In the genomic region with DNA sequence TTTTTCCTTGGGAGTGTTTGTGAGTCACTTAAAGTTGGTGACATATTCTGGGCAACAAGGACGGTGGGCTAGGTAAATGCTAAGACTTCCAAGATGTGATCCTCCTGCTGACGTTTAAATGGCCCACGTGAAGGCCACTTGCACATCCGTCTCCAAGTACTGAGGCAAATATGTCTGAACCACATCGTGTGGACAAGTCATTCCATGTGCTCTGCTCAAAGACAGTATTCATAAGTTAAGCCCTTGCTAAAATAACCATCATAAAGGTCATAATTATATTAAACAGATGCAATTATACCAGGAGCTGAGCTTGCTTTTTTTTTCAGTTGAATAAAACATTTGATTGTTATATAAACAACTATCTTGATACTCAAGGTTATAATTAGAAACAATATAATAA, we compare ENCODE assay signal across 16 cellular contexts. TPM values are rescaled to one million over a fixed set of nuclear protein-coding genes. Genes with fewer than 3 reads are reported as not detected.
A peak's percentile ranks its signal among the peaks of the same experiment; 100 is the strongest.
DNase-seq lines count a peak whose midpoint lies in the region; ATAC-seq and TF ChIP-seq lines count a peak whose summit lies in the region.
"Had no signal": no experiment of that assay in that cellular context is flagged by ENCODE, and none has a peak within 500 bp of the region (broad histone marks: within the 10 kb centered on the region; RNA-seq: fewer than 3 reads in every experiment).

No MANE protein-coding gene starts in this region.

- H3K27me3 Mint-ChIP-seq in activated CD8-positive, alpha-beta memory T cell treated with anti-CD3 and anti-CD28 coated beads, Interleukin-2, amount 10 ng/mL, durations not matched to agents 7 days and 5 days, result peaks cover 4% of the 10 kb centered on the region

- no peak overlapping the region for H3K4me3 Mint-ChIP-seq in activated CD8-positive, alpha-beta memory T cell treated with anti-CD3 and anti-CD28 coated beads, Interleukin-2, amount 10 ng/mL, durations not matched to agents 7 days and 5 days
- H3K4me3 Mint-ChIP-seq: CD14-positive monocyte; CD8-positive, alpha-beta T cell had no signal

- H3K36me3 ChIP-seq in SK-N-SH (replicated peaks in 1 of 2; ENCODE audit: control insufficient read depth in 1 of 2, insufficient read depth in 2 of 2, low read length in 1 of 2), result no peaks in the 10 kb centered on the region
- H3K36me3 ChIP-seq: BE2C had no signal

- peaks cover 7% of the 10 kb centered on the region for H3K4me1 Mint-ChIP-seq in activated CD8-positive, alpha-beta memory T cell treated with anti-CD3 and anti-CD28 coated beads, Interleukin-2, amount 10 ng/mL, durations not matched to agents 7 days and 5 days

- in situ Hi-C loops in SK-MEL-5 (cut with HindIII; ENCODE audit: low pct_unique_long_range_greater_than_20kb, low sequenced_read_pairs), result no loop called here

- no peak overlapping the region for H3K27ac Mint-ChIP-seq in activated CD8-positive, alpha-beta memory T cell treated with anti-CD3 and anti-CD28 coated beads, Interleukin-2, amount 10 ng/mL, durations not matched to agents 7 days and 5 days
- H3K27ac Mint-ChIP-seq: CD14-positive monocyte; CD8-positive, alpha-beta T cell had no signal

- peaks cover 3% of the 10 kb centered on the region for H3K36me3 Mint-ChIP-seq in activated CD8-positive, alpha-beta memory T cell treated with anti-CD3 and anti-CD28 coated beads, Interleukin-2, amount 10 ng/mL, durations not matched to agents 7 days and 5 days
- H3K36me3 Mint-ChIP-seq: CD14-positive monocyte; CD8-positive, alpha-beta T cell had no signal

- WGBS in SK-N-SH (ENCODE audit: low lambda C conversion rate), result 93% methylated on average over 5 of the region's 5 CpGs

- TF ChIP-seq CTCF in SK-N-SH (IDR thresholded peaks at IDR 0.05), result no peak

- POLR2A ChIA-PET in SK-N-SH (lab: Yijun Ruan, JAX), result no interaction called here

- H3K4me3 ChIP-seq in SK-N-SH (ENCODE audit: low read depth in 2 of 2, low read length in 1 of 2), result no peak overlapping the region
- H3K4me3 ChIP-seq: A549, GM23248 had no signal

- H3K79me2 ChIP-seq in SK-N-SH (ENCODE audit: insufficient read depth), result no peaks in the 10 kb centered on the region

- H3K9ac ChIP-seq in SK-N-SH, result no peak overlapping the region
- H3K9ac ChIP-seq: GM23248 had no signal

- H3F3A ChIP-seq in SK-N-SH (replicated peaks; ENCODE audit: insufficient read depth), result no peaks in the 10 kb centered on the region

- H3K27ac ChIP-seq in SK-N-SH (ENCODE audit: low read depth in 2 of 2, low read length in 1 of 2), result no peak overlapping the region
- H3K27ac ChIP-seq: A549, GM23248, HL-60 had no signal

- ATAC-seq in stimulated activated naive CD8-positive, alpha-beta T cell treated with anti-CD3 and anti-CD28 coated beads, Interleukin-15, Interleukin-2, amounts not matched to agents 100 U/mL and 50 U/mL, for 24 hours, result no peak
- no peak for ATAC-seq in activated CD8-positive, alpha-beta memory T cell treated with anti-CD3 and anti-CD28 coated beads, Interleukin-2, amount 10 ng/mL, durations not matched to agents 7 days and 5 days
- ATAC-seq: A549; CD8-positive, alpha-beta T cell; HCT116 had no signal

- no peaks in the 10 kb centered on the region for H3K9me2 ChIP-seq in SK-N-SH

- H3K4me1 ChIP-seq in SK-N-SH (ENCODE audit: control insufficient read depth in 1 of 2, insufficient read depth in 2 of 2, low read depth in 1 of 2, low read length in 1 of 2), result peaks cover 6 to 11% of the 10 kb centered on the region in 2 experiments; a peak in 3 of 4 replicates

- DNase-seq in NCI-H1105 (lab: John Stamatoyannopoulos, UW) (peak; percentile 62), NCI-H2081 (lab: John Stamatoyannopoulos, UW) (peak; percentile 29 to 69), SK-MEL-5 (ENCODE audit: low read depth, low spot score) (peak; percentile 75), SK-N-SH (no peak)
- no peak for DNase-seq in stimulated activated naive CD8-positive, alpha-beta T cell treated with anti-CD3 and anti-CD28 coated beads, Interleukin-15, Interleukin-2, amounts not matched to agents 100 U/mL and 50 U/mL, for 24 hours
- DNase-seq in activated CD8-positive, alpha-beta memory T cell treated with anti-CD3 and anti-CD28 coated beads, Interleukin-2, amount 10 ng/mL, durations not matched to agents 7 days and 5 days, result no peak
- DNase-seq: BE2C; CD8-positive, alpha-beta T cell; DMS53; GM23248 had no signal

- no peaks in the 10 kb centered on the region for H4K20me1 ChIP-seq in SK-N-SH (ENCODE audit: insufficient read depth)

- no peaks in the 10 kb centered on the region for H3K9me3 Mint-ChIP-seq in activated CD8-positive, alpha-beta memory T cell treated with anti-CD3 and anti-CD28 coated beads, Interleukin-2, amount 10 ng/mL, durations not matched to agents 7 days and 5 days (ENCODE audit: low read depth)

- no peaks in the 10 kb centered on the region for H3K9me3 ChIP-seq in SK-N-SH
- H3K9me3 ChIP-seq: A549, BE2C had no signal

- no peak overlapping the region for H2AFZ ChIP-seq in SK-N-SH (ENCODE audit: low read depth)
- H2AFZ ChIP-seq: GM23248 had no signal

- no peak overlapping the region for H3K4me2 ChIP-seq in SK-N-SH
- H3K4me2 ChIP-seq: A549 had no signal

- no peaks in the 10 kb centered on the region for H3K27me3 ChIP-seq in SK-N-SH (ENCODE audit: insufficient read depth)
- H3K27me3 ChIP-seq: BE2C had no signal

- TF ChIP-seq RAD21 in SK-N-SH (IDR thresholded peaks at IDR 0.05; ENCODE audit: low read length), result no peak

- CTCF ChIA-PET in SK-N-SH (lab: Yijun Ruan, JAX), result interaction anchor here (1.4 kb wide), 1 partner anchor 40 kb away, joined by 4 read pairs; no protein-coding TSS in a partner anchor
- CTCF ChIA-PET in activated CD8-positive, alpha-beta memory T cell treated with anti-CD3 and anti-CD28 coated beads, Interleukin-2, amount 10 ng/mL, durations not matched to agents 7 days and 5 days (lab: Charles Lee), result no interaction called here

- no peak for TF ChIP-seq EP300 in SK-N-SH (IDR thresholded peaks at IDR 0.05; ENCODE audit: borderline replicate concordance in 1 of 2, low read depth in 1 of 2, low read length in 1 of 2)

TF ChIP-seq in SK-N-SH, 30 proteins besides CTCF, POLR2A, EP300 and RAD21:
- TF ChIP-seq YY1 (IDR thresholded peaks at IDR 0.05; ENCODE audit: low read depth) (no peak), FOSL2 (IDR thresholded peaks at IDR 0.05; ENCODE audit: borderline replicate concordance, low read depth) (no peak), RXRA (IDR thresholded peaks at IDR 0.05; ENCODE audit: borderline replicate concordance, low read depth) (no peak), ELF1 (IDR thresholded peaks at IDR 0.05) (no peak), SIN3A (IDR thresholded peaks at IDR 0.05; ENCODE audit: borderline replicate concordance, low read depth, low read length) (no peak), RCOR1 (IDR thresholded peaks at IDR 0.05; ENCODE audit: low read length) (no peak), TCF12 (IDR thresholded peaks at IDR 0.05) (no peak), RFX5 (IDR thresholded peaks at IDR 0.05; ENCODE audit: low read length) (no peak), GABPA (IDR thresholded peaks at IDR 0.05; ENCODE audit: low read depth) (no peak), NFIC (IDR thresholded peaks at IDR 0.05; ENCODE audit: borderline replicate concordance) (no peak), FOXJ3 (CRISPR knock-in tag; IDR thresholded peaks at IDR 0.05) (no peak)
- TF ChIP-seq, protein P1, sequence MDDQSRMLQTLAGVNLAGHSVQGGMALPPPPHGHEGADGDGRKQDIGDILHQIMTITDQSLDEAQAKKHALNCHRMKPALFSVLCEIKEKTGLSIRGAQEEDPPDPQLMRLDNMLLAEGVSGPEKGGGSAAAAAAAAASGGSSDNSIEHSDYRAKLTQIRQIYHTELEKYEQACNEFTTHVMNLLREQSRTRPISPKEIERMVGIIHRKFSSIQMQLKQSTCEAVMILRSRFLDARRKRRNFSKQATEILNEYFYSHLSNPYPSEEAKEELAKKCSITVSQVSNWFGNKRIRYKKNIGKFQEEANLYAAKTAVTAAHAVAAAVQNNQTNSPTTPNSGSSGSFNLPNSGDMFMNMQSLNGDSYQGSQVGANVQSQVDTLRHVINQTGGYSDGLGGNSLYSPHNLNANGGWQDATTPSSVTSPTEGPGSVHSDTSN (IDR thresholded peaks at IDR 0.05), result no peak
- TF ChIP-seq, protein P2, sequence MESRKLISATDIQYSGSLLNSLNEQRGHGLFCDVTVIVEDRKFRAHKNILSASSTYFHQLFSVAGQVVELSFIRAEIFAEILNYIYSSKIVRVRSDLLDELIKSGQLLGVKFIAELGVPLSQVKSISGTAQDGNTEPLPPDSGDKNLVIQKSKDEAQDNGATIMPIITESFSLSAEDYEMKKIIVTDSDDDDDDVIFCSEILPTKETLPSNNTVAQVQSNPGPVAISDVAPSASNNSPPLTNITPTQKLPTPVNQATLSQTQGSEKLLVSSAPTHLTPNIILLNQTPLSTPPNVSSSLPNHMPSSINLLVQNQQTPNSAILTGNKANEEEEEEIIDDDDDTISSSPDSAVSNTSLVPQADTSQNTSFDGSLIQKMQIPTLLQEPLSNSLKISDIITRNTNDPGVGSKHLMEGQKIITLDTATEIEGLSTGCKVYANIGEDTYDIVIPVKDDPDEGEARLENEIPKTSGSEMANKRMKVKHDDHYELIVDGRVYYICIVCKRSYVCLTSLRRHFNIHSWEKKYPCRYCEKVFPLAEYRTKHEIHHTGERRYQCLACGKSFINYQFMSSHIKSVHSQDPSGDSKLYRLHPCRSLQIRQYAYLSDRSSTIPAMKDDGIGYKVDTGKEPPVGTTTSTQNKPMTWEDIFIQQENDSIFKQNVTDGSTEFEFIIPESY (IDR thresholded peaks at IDR 0.05; ENCODE audit: borderline replicate concordance, low read depth), result no peak
- TF ChIP-seq, protein P3, sequence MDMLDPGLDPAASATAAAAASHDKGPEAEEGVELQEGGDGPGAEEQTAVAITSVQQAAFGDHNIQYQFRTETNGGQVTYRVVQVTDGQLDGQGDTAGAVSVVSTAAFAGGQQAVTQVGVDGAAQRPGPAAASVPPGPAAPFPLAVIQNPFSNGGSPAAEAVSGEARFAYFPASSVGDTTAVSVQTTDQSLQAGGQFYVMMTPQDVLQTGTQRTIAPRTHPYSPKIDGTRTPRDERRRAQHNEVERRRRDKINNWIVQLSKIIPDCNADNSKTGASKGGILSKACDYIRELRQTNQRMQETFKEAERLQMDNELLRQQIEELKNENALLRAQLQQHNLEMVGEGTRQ (IDR thresholded peaks at IDR 0.05; ENCODE audit: borderline replicate concordance, low read depth, low read length), result no peak
TF ChIP-seq in SK-N-SH: peak in this region for 0.

RNA-seq across cellular contexts. Expression of a gene that starts 44.8 kb away (rescaled TPM):
- not detected in 2 replicates for total RNA-seq in SK-MEL-5 (2014; rRNA removed; shearing (Covaris generic))
- not detected in 2 replicates for polyA plus RNA-seq in SK-MEL-5 (2015; cell fraction: cytosol; rRNA removed)
- not detected in 2 replicates for polyA plus RNA-seq in SK-MEL-5 (2015; cell fraction: nucleus; rRNA removed)
- polyA plus RNA-seq in SK-N-SH (2012; rRNA removed), result 0.19 and 0.30 TPM in 2 replicates
- polyA plus RNA-seq in SK-N-SH (2012; cell fraction: cytosol; rRNA removed), result 0.87 and 0.88 TPM in 2 replicates
- polyA plus RNA-seq in SK-N-SH (2012; cell fraction: nucleus; rRNA removed), result 0.25 and 0.92 TPM in 2 replicates
- total RNA-seq in activated CD8-positive, alpha-beta memory T cell treated with anti-CD3 and anti-CD28 coated beads, Interleukin-2, amount 10 ng/mL, durations not matched to agents 7 days and 5 days, result not detected
- total RNA-seq: CD8-positive, alpha-beta T cell; Daoy; GM23248 had no signal
- polyA plus RNA-seq: A549, AG04450, CD14-positive monocyte, GM23248 had no signal

Comparison
In these comparisons a context has a peak if more than half of its experiments do, and no peak if none do; other contexts are left out.
1. DNase-seq: peak in NCI-H1105 (single experiment), NCI-H2081 (2 of 2) and SK-MEL-5 (single experiment); none in stimulated activated naive CD8-positive, alpha-beta T cell treated with anti-CD3 and anti-CD28 coated beads, Interleukin-15, Interleukin-2, amounts not matched to agents 100 U/mL and 50 U/mL, for 24 hours (single experiment), SK-N-SH (single experiment) and activated CD8-positive, alpha-beta memory T cell treated with anti-CD3 and anti-CD28 coated beads, Interleukin-2, amount 10 ng/mL, durations not matched to agents 7 days and 5 days (single experiment).